In genomic region chr3:15065550-15066007, GRCh38 we compare ENCODE assay signal across 8 cellular contexts. TPM values are rescaled to one million over a fixed set of nuclear protein-coding genes. Genes with fewer than 3 reads are reported as not detected.
DNase-seq lines count a peak whose midpoint lies in the region; ATAC-seq lines count a peak whose summit lies in the region.

No MANE protein-coding gene starts in this region.

- peak overlapping the region; percentile 89 for H3K27ac Mint-ChIP-seq in activated CD4-positive, alpha-beta memory T cell treated with anti-CD3 and anti-CD28 coated beads, Interleukin-2, amount 10 ng/mL, durations not matched to agents 7 days and 5 days
- H3K27ac Mint-ChIP-seq in stimulated activated naive CD8-positive, alpha-beta T cell treated with anti-CD3 and anti-CD28 coated beads, Interleukin-15, amount 100 ng/mL, for 72 hours: peak overlapping the region; percentile 49 to 99

- ATAC-seq in HG02852 (IDR thresholded peaks at IDR 0.05; ENCODE audit: unreplicated experiment): peak; percentile 4
- no peak for ATAC-seq in stimulated activated naive CD8-positive, alpha-beta T cell treated with anti-CD3 and anti-CD28 coated beads, Interleukin-15, amount 100 ng/mL, for 72 hours
- no peak for ATAC-seq in HG02973 (IDR thresholded peaks at IDR 0.05; ENCODE audit: unreplicated experiment)
- ATAC-seq in HG02571 (IDR thresholded peaks at IDR 0.05; ENCODE audit: unreplicated experiment): no peak

- H3K4me3 Mint-ChIP-seq in activated CD4-positive, alpha-beta memory T cell treated with anti-CD3 and anti-CD28 coated beads, Interleukin-2, amount 10 ng/mL, durations not matched to agents 7 days and 5 days: peak overlapping the region; percentile 96
- H3K4me3 Mint-ChIP-seq in stimulated activated naive CD8-positive, alpha-beta T cell treated with anti-CD3 and anti-CD28 coated beads, Interleukin-15, amount 100 ng/mL, for 72 hours: peak overlapping the region; percentile 96 to 98

- no peak for DNase-seq in activated CD4-positive, alpha-beta memory T cell treated with anti-CD3 and anti-CD28 coated beads, Interleukin-2, amount 10 ng/mL, durations not matched to agents 7 days and 5 days
- DNase-seq in stimulated activated naive CD8-positive, alpha-beta T cell treated with anti-CD3 and anti-CD28 coated beads, Interleukin-15, amount 100 ng/mL, for 72 hours: no peak
- DNase-seq in D341Med (ENCODE audit: low spot score) (no peak), NOMO-1 treated with dmso at 0.1 percent for 144 hours (lab: John Stamatoyannopoulos, UW; ENCODE audit: unreplicated experiment) (no peak)

- peaks cover 29% of the 10 kb centered on the region for H3K4me1 Mint-ChIP-seq in activated CD4-positive, alpha-beta memory T cell treated with anti-CD3 and anti-CD28 coated beads, Interleukin-2, amount 10 ng/mL, durations not matched to agents 7 days and 5 days
- H3K4me1 Mint-ChIP-seq in stimulated activated naive CD8-positive, alpha-beta T cell treated with anti-CD3 and anti-CD28 coated beads, Interleukin-15, amount 100 ng/mL, for 72 hours: peaks cover 26% of the 10 kb centered on the region

- peaks cover 15% of the 10 kb centered on the region for H3K36me3 Mint-ChIP-seq in activated CD4-positive, alpha-beta memory T cell treated with anti-CD3 and anti-CD28 coated beads, Interleukin-2, amount 10 ng/mL, durations not matched to agents 7 days and 5 days (ENCODE audit: low read depth)

- CTCF ChIA-PET in activated CD4-positive, alpha-beta memory T cell treated with anti-CD3 and anti-CD28 coated beads, Interleukin-2, amount 10 ng/mL, durations not matched to agents 7 days and 5 days (lab: Charles Lee): interaction anchor here (0.7 to 2.6 kb wide), 11 partner anchors 8 to 415 kb away, joined by 3 to 28 read pairs (median 3); partner anchors contain the start of gene RBSN

- POLR2A ChIA-PET in activated CD4-positive, alpha-beta memory T cell treated with anti-CD3 and anti-CD28 coated beads, Interleukin-2, amount 10 ng/mL, durations not matched to agents 7 days and 5 days (lab: Charles Lee): interaction anchor here (0.8 to 3.2 kb wide), 17 partner anchors 9 to 921 kb away, joined by 3 to 53 read pairs (median 5); partner anchors contain the start of genes CAPN7, CCDC174, NR2C2 and RBSN

- no peaks in the 10 kb centered on the region for H3K9me3 Mint-ChIP-seq in activated CD4-positive, alpha-beta memory T cell treated with anti-CD3 and anti-CD28 coated beads, Interleukin-2, amount 10 ng/mL, durations not matched to agents 7 days and 5 days
- H3K9me3 Mint-ChIP-seq in stimulated activated naive CD8-positive, alpha-beta T cell treated with anti-CD3 and anti-CD28 coated beads, Interleukin-15, amount 100 ng/mL, for 72 hours: no peaks in the 10 kb centered on the region

- H3K4me3 ChIP-seq in iPS-11a (ENCODE audit: low read depth, low read length): peak overlapping the region; percentile 82

- no peaks in the 10 kb centered on the region for H3K27me3 Mint-ChIP-seq in activated CD4-positive, alpha-beta memory T cell treated with anti-CD3 and anti-CD28 coated beads, Interleukin-2, amount 10 ng/mL, durations not matched to agents 7 days and 5 days
- no peaks in the 10 kb centered on the region for H3K27me3 Mint-ChIP-seq in stimulated activated naive CD8-positive, alpha-beta T cell treated with anti-CD3 and anti-CD28 coated beads, Interleukin-15, amount 100 ng/mL, for 72 hours

RNA-seq across cellular contexts. Expression of gene MRPS25, which starts 0.5 kb away (rescaled TPM):
- total RNA-seq in activated CD4-positive, alpha-beta memory T cell treated with anti-CD3 and anti-CD28 coated beads, Interleukin-2, amount 10 ng/mL, durations not matched to agents 7 days and 5 days: 10 to 100 TPM; 34.6 to 35.0 TPM

RNA-seq across cellular contexts. Expression of gene RBSN, which starts 33.4 kb away (rescaled TPM):
- 10 to 100 TPM; 19.4 to 19.7 TPM for total RNA-seq in activated CD4-positive, alpha-beta memory T cell treated with anti-CD3 and anti-CD28 coated beads, Interleukin-2, amount 10 ng/mL, durations not matched to agents 7 days and 5 days
